8 cellular contexts compared by ENCODE assay signal in genomic region chr17:76353599-76354316, GRCh38. TPM values are rescaled to one million over a fixed set of nuclear protein-coding genes. Genes with fewer than 3 reads are reported as not detected.
DNase-seq lines count a peak whose midpoint lies in the region; ATAC-seq and TF ChIP-seq lines count a peak whose summit lies in the region.

PRPSAP1 (minus strand) TSS chr17:76353916; CDS start chr17:76353703, 213 bp downstream.

- no peaks in the 10 kb centered on the region for H3K27me3 ChIP-seq in ACC112 (ENCODE audit: insufficient read depth, low read length)
- H3K27me3 ChIP-seq in WERI-Rb-1 (ENCODE audit: insufficient read depth, low read depth, severe bottlenecking): no peaks in the 10 kb centered on the region
- H3K27me3 ChIP-seq in mammary epithelial cell (ENCODE audit: insufficient read depth, low read length): no peaks in the 10 kb centered on the region
- H3K27me3 ChIP-seq in spleen (replicated peaks in 1 of 7): no peaks in the 10 kb centered on the region

- H3K9me3 Mint-ChIP-seq in immature natural killer cell: no peaks in the 10 kb centered on the region

- no peaks in the 10 kb centered on the region for H3K36me3 Mint-ChIP-seq in immature natural killer cell

- peak within 1 kb of the TSS; percentile 62 for H3K9ac ChIP-seq in mammary epithelial cell (ENCODE audit: insufficient read depth, low read length)

- peak; percentile 96 for DNase-seq in NCI-H2171 treated with DMSO at 0.1 percent for 48 hours (lab: John Stamatoyannopoulos, UW)
- DNase-seq in WERI-Rb-1: peak; percentile 96
- peak; percentile 98 for DNase-seq in mammary epithelial cell
- DNase-seq in immature natural killer cell: peak; percentile 87 to 90 (median 88)
- DNase-seq in spleen: peak; percentile 97

- TSS peak; percentile 27 for BruUV-seq in mammary epithelial cell (replicated peaks; lab: Mats Ljungman, UMichigan)

- peak in 1 of 3 donors; percentile 63 for TF ChIP-seq POLR2A in spleen (IDR thresholded peaks at IDR 0.05)

- H3K4me1 Mint-ChIP-seq in immature natural killer cell: peaks cover 19 to 28% of the 10 kb centered on the region in 2 donors

- CTCF ChIA-PET in mammary epithelial cell (lab: Charles Lee; ENCODE audit: low non-redundant PET): interaction anchor here (0.6 kb wide), 2 partner anchors 17 to 354 kb away, joined by 3 read pairs; no protein-coding TSS in a partner anchor

- peaks cover 9% of the 10 kb centered on the region for H3K4me1 ChIP-seq in ACC112 (ENCODE audit: control insufficient read depth, insufficient read depth, low read length, unreplicated experiment)
- peaks cover 8% of the 10 kb centered on the region for H3K4me1 ChIP-seq in mammary epithelial cell (ENCODE audit: insufficient read depth, low read length)
- H3K4me1 ChIP-seq in spleen: peaks cover 6 to 35% (median 17%) of the 10 kb centered on the region in 6 donors

- 4% methylated on average over 5 of the region's 75 CpGs for WGBS in mammary epithelial cell (ENCODE audit: low coverage, missing lambda C conversion rate)
- 0 to 1% (median 0%) methylated on average over 17 to 75 of the region's 75 CpGs for WGBS in spleen, 5 donors

- TF ChIP-seq CTCF in WERI-Rb-1 (IDR thresholded peaks at IDR 0.05; ENCODE audit: low read depth, low read length) (peak; percentile 48), mammary epithelial cell (conservative IDR thresholded peaks at IDR 0.05 in 1 of 2, IDR thresholded peaks at IDR 0.05 in 1 of 2; ENCODE audit: extremely low read depth in 1 of 2, insufficient read depth in 1 of 2, low read depth in 1 of 2, low read length in 2 of 2) (peak; percentile 5 to 63), spleen (IDR thresholded peaks at IDR 0.05 in 8 of 11, conservative IDR thresholded peaks at IDR 0.05 in 3 of 11) (peak; percentile 18 to 78 (median 59))

- in situ Hi-C loops in mammary epithelial cell (cut with MboI; ENCODE audit: low sequenced_read_pairs in 2 of 2): no loop called here

- peak within 1 kb of the TSS; percentile 97 for H3K4me2 ChIP-seq in mammary epithelial cell (ENCODE audit: insufficient read depth, low read depth, low read length)

- peak within 1 kb of the TSS; percentile 91 to 100 (median 92) for H3K4me3 Mint-ChIP-seq in immature natural killer cell

- peak; percentile 72 for ATAC-seq in GM18861 (IDR thresholded peaks at IDR 0.05; ENCODE audit: unreplicated experiment)
- peak; percentile 73 for ATAC-seq in HG03103 (IDR thresholded peaks at IDR 0.05; ENCODE audit: low read depth, unreplicated experiment)

- no peaks in the 10 kb centered on the region for H3K9me3 ChIP-seq in WERI-Rb-1 (ENCODE audit: severe bottlenecking)
- H3K9me3 ChIP-seq in mammary epithelial cell (replicated peaks; ENCODE audit: insufficient read depth, low read length): no peaks in the 10 kb centered on the region
- no peaks in the 10 kb centered on the region for H3K9me3 ChIP-seq in spleen

- no peaks in the 10 kb centered on the region for H4K20me1 ChIP-seq in mammary epithelial cell (ENCODE audit: insufficient read depth, low read length)

- H3K4me3 ChIP-seq in ACC112 (ENCODE audit: low read depth, low read length) (peak within 1 kb of the TSS; percentile 84), WERI-Rb-1 (ENCODE audit: low read depth, low read length) (peak within 1 kb of the TSS; percentile 90), mammary epithelial cell (replicated peaks in 1 of 3; ENCODE audit: insufficient read depth in 1 of 3, low read depth in 2 of 3, low read length in 3 of 3) (peak within 1 kb of the TSS; percentile 68 to 90 (median 72)), spleen (peak within 1 kb of the TSS; percentile 61 to 98 (median 90))

- dilution Hi-C loops in mammary epithelial cell (cut with HindIII; ENCODE audit: low sequenced_read_pairs): loop anchor here (5.0 kb wide), 1 partner anchor 41 kb away; no protein-coding TSS in a partner anchor

- intact Hi-C loops in mammary epithelial cell (cut with micrococcal nuclease) (loop anchor here (1.0 kb wide), 2 partner anchors 17 to 32 kb away; no protein-coding TSS in a partner anchor), spleen (cut with DNase I; ENCODE audit: low total_unique reads) (no loop called here)

- H3K27ac ChIP-seq in ACC112 (ENCODE audit: low read depth, low read length) (peak within 1 kb of the TSS; percentile 87), WERI-Rb-1 (peak within 1 kb of the TSS; percentile 100), mammary epithelial cell (ENCODE audit: insufficient read depth, low read depth, low read length) (peak within 1 kb of the TSS; percentile 81), spleen (peak within 1 kb of the TSS; percentile 87 to 93 (median 90))

- H3K27me3 Mint-ChIP-seq in immature natural killer cell (ENCODE audit: low read depth in 3 of 3): peaks cover 2 to 6% (median 5%) of the 10 kb centered on the region in 3 donors

- H3K79me2 ChIP-seq in ACC112 (ENCODE audit: control insufficient read depth, insufficient read depth, low read length, unreplicated experiment) (peaks cover 27% of the 10 kb centered on the region), mammary epithelial cell (ENCODE audit: insufficient read depth, low read length) (peaks cover 39% of the 10 kb centered on the region)

- H3K27ac Mint-ChIP-seq in immature natural killer cell: peak within 1 kb of the TSS; percentile 96 to 100 (median 98)

- peak within 1 kb of the TSS; percentile 83 for H2AFZ ChIP-seq in ACC112 (ENCODE audit: low read length, unreplicated experiment)
- peak within 1 kb of the TSS; percentile 88 for H2AFZ ChIP-seq in mammary epithelial cell (ENCODE audit: low read depth, low read length)

- H3K36me3 ChIP-seq in ACC112 (ENCODE audit: insufficient read depth, low read length) (no peaks in the 10 kb centered on the region), WERI-Rb-1 (peaks cover 28% of the 10 kb centered on the region), mammary epithelial cell (ENCODE audit: insufficient read depth, low read length) (no peaks in the 10 kb centered on the region), spleen (peaks cover 0 to 1% (median 0%) of the 10 kb centered on the region in 6 donors)

RNA-seq across cellular contexts. Expression of gene PRPSAP1, which starts in this region (rescaled TPM):
- total RNA-seq in mammary epithelial cell: 10 to 100 TPM; 56.4 to 84.0 TPM
- polyA plus RNA-seq in mammary epithelial cell: 70.3 TPM
- 154 TPM for polyA minus RNA-seq in mammary epithelial cell
- 10 to 100 TPM; 59.8 to 87.6 (median 75.5) TPM for polyA plus RNA-seq in immature natural killer cell
- 10 to 100 TPM; 32.5 to 54.1 (median 38.3) TPM for total RNA-seq in spleen
- 10 to 100 TPM; 17.5 to 25.9 (median 17.5) TPM for polyA plus RNA-seq in spleen

Comparison
In these comparisons a context has a peak if more than half of its experiments do, and no peak if none do; other contexts are left out.
1. Peak in every context shown above with its lines: DNase-seq, ATAC-seq, H3K4me3 ChIP-seq and H3K27ac ChIP-seq.